In the genomic region with DNA sequence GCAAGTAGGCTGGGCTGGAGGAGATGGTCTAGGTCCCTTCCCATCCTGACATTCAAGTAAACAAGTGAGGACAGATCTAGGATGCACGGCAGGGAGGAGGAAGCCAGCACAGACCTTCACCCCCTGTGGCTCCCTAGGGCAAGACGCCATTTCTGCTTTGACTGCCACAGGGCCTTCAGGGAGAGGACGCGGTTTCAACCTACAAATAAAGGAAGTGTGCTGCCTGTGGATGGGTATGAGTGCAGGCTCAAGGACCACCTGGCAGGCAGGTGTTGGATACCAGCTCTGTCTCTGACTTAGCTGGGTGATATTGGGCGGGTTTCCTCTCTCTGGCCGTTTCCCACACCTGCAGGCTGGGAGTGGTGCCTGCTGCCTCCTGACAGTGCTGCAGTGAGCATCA, we compare ENCODE assay signal across 8 cellular contexts. TPM values are rescaled to one million over a fixed set of nuclear protein-coding genes. Genes with fewer than 3 reads are reported as not detected.
DNase-seq lines count a peak whose midpoint lies in the region; ATAC-seq and TF ChIP-seq lines count a peak whose summit lies in the region.
"Had no signal": no experiment of that assay in that cellular context is flagged by ENCODE, and none has a peak within 500 bp of the region (broad histone marks: within the 10 kb centered on the region; RNA-seq: fewer than 3 reads in every experiment).

No MANE protein-coding gene starts in this region.

- H3K27me3 ChIP-seq in smooth muscle cell (ENCODE audit: low read depth): no peaks in the 10 kb centered on the region

- TF ChIP-seq RAD21 in Ishikawa (IDR thresholded peaks at IDR 0.05; ENCODE audit: low read depth): no peak

- H3K27ac ChIP-seq in RWPE1 (peak overlapping the region; percentile 97), epithelial cell of prostate (peak overlapping the region; percentile 98), smooth muscle cell (ENCODE audit: low read depth) (peak overlapping the region; percentile 99)

- H3K9me3 ChIP-seq in smooth muscle cell (replicated peaks; ENCODE audit: low read depth): no peaks in the 10 kb centered on the region

- H4K20me1 ChIP-seq in smooth muscle cell (ENCODE audit: low read depth): peaks cover 92% of the 10 kb centered on the region

- H2AFZ ChIP-seq in smooth muscle cell (ENCODE audit: low read depth): no peak overlapping the region

- peaks cover 10% of the 10 kb centered on the region for H3F3A ChIP-seq in smooth muscle cell (ENCODE audit: low read depth)

- no peak for TF ChIP-seq CTCF in RWPE1 (conservative IDR thresholded peaks at IDR 0.05; ENCODE audit: low read depth)
- no peak for TF ChIP-seq CTCF in smooth muscle cell (IDR thresholded peaks at IDR 0.05; ENCODE audit: borderline replicate concordance, insufficient read depth, poor library complexity, severe bottlenecking)

- POLR2A ChIA-PET in RWPE1 (lab: Yijun Ruan, JAX; ENCODE audit: low non-redundant PET): interaction anchor here (1.1 kb wide), 1 partner anchor 11 kb away, joined by 4 read pairs; no protein-coding TSS in a partner anchor

- H3K4me1 ChIP-seq in smooth muscle cell (ENCODE audit: low read depth): peaks cover 32% of the 10 kb centered on the region

- peak overlapping the region; percentile 68 for H3K9ac ChIP-seq in smooth muscle cell (ENCODE audit: low read depth)

- DNase-seq in RWPE1 (ENCODE audit: low spot score) (no peak), epithelial cell of prostate (ENCODE audit: low read depth, low spot score) (no peak), smooth muscle cell (lab: John Stamatoyannopoulos, UW; ENCODE audit: unreplicated experiment) (no peak), NCI-H526 treated with DMSO at 0.1 percent for 48 hours (lab: John Stamatoyannopoulos, UW) (no peak), NCI-H2081 treated with DMSO at 0.1 percent for 48 hours (lab: John Stamatoyannopoulos, UW) (no peak)
- DNase-seq: KBM-7 had no signal

- no peak for TF ChIP-seq EP300 in Ishikawa (IDR thresholded peaks at IDR 0.05; ENCODE audit: borderline replicate concordance)

- no peak overlapping the region for H3K4me3 ChIP-seq in smooth muscle cell

- H3K4me2 ChIP-seq in smooth muscle cell: peak overlapping the region; percentile 73

- no peaks in the 10 kb centered on the region for H3K36me3 ChIP-seq in smooth muscle cell (ENCODE audit: low read depth)

- no peak for ATAC-seq in HG02938 (IDR thresholded peaks at IDR 0.05; ENCODE audit: unreplicated experiment)

- H3K79me2 ChIP-seq in smooth muscle cell (ENCODE audit: low read depth): peaks cover 76% of the 10 kb centered on the region

- WGBS in smooth muscle cell (ENCODE audit: low lambda C conversion rate): 85% methylated on average over 6 of the region's 6 CpGs

- CTCF ChIA-PET in RWPE1 (lab: Yijun Ruan, JAX): interaction anchor here (0.6 to 3.4 kb wide), 3 partner anchors 10 to 1522 kb away, joined by 3 to 14 read pairs (median 3); no protein-coding TSS in a partner anchor

TF ChIP-seq in Ishikawa, 13 proteins besides CTCF, POLR2A, EP300 and RAD21:
- TF ChIP-seq ZBTB7A (IDR thresholded peaks at IDR 0.05; ENCODE audit: low read depth) (no peak), YY1 (IDR thresholded peaks at IDR 0.05; ENCODE audit: low read depth) (0 out of 2 replicates have a peak, but pooled peaks have one; percentile 21)

RNA-seq across cellular contexts. Expression of a gene that starts 16.2 kb away (rescaled TPM):
- 749 and 1,091 TPM in 2 replicates for total RNA-seq in smooth muscle cell
- polyA plus RNA-seq in smooth muscle cell: 275 and 842 TPM in 2 replicates
